11 cellular contexts compared by ENCODE assay signal in genomic region chr3:170470063-170471006, GRCh38. TPM values are rescaled to one million over a fixed set of nuclear protein-coding genes. Genes with fewer than 3 reads are reported as not detected.
DNase-seq lines count a peak whose midpoint lies in the region; ATAC-seq and TF ChIP-seq lines count a peak whose summit lies in the region.
"Had no signal": no experiment of that assay in that cellular context is flagged by ENCODE, and none has a peak within 500 bp of the region (broad histone marks: within the 10 kb centered on the region; RNA-seq: fewer than 3 reads in every experiment).

No MANE protein-coding gene starts in this region.

- peak overlapping the region; percentile 80 for H4K91ac ChIP-seq in IMR-90 (ENCODE audit: insufficient read depth, low read depth, low read length)

- H3K9me3 ChIP-seq in AG04450 (ENCODE audit: control insufficient read depth, insufficient read depth, low read length) (no peaks in the 10 kb centered on the region), IMR-90 (ENCODE audit: control insufficient read depth, insufficient read depth, low read length) (no peaks in the 10 kb centered on the region), Panc1 (ENCODE audit: control insufficient read depth, insufficient read depth, low read depth, low read length) (no peaks in the 10 kb centered on the region)

- in situ Hi-C loops in IMR-90 (cut with MboI; ENCODE audit: low sequenced_read_pairs) (no loop called here), Panc1 (cut with HindIII; ENCODE audit: low pct_unique_long_range_greater_than_20kb, low sequenced_read_pairs) (no loop called here)

- peak; percentile 84 for DNase-seq in AG04450 (ENCODE audit: low read depth, low spot score)
- peak; percentile 88 for DNase-seq in IMR-90
- DNase-seq in Panc1 (ENCODE audit: low read depth, low spot score) = no peak
- no peak for DNase-seq in COLO829 (ENCODE audit: low spot score)
- no peak for DNase-seq in stimulated activated CD4-positive, alpha-beta T cell treated with anti-CD3 and anti-CD28 coated beads, Interleukin-1b, Interleukin-23, amount 100 ng/mL, for 48 hours
- DNase-seq in OCI-M1 (lab: John Stamatoyannopoulos, UW) = no peak
- DNase-seq: activated CD8-positive, alpha-beta memory T cell treated with anti-CD3 and anti-CD28 coated beads, Interleukin-2, amount 50 U/mL, for 48 hours; CD4-positive, alpha-beta memory T cell had no signal

- H3K27ac ChIP-seq in AG04450 (ENCODE audit: low read depth, low read length) (peak overlapping the region; percentile 93), IMR-90 (ENCODE audit: insufficient read depth, low read length) (peak overlapping the region; percentile 93; the same call in 1 of the 2 replicates), Panc1 (ENCODE audit: low read length) (no peak overlapping the region), layer of hippocampus (ENCODE audit: low read depth, low read length) (peak overlapping the region; percentile 98)
- H3K27ac ChIP-seq: KMS-11 had no signal

- H3K18ac ChIP-seq in IMR-90 (ENCODE audit: low read depth, low read length) = peak overlapping the region; percentile 90

- TF ChIP-seq CTCF in AG04450 (IDR thresholded peaks at IDR 0.05; ENCODE audit: low read depth, low read length) = no peak
- no peak for TF ChIP-seq CTCF in IMR-90 (conservative IDR thresholded peaks at IDR 0.05; ENCODE audit: low read depth, low read length)
- no peak for TF ChIP-seq CTCF in Panc1 (IDR thresholded peaks at IDR 0.05)

- H3K4me1 ChIP-seq in IMR-90 (ENCODE audit: control insufficient read depth, insufficient read depth, low read length) (peaks cover 35% of the 10 kb centered on the region), Panc1 (ENCODE audit: control insufficient read depth, insufficient read depth, low read length) (peaks cover 6% of the 10 kb centered on the region)

- no peaks in the 10 kb centered on the region for H3K27me3 ChIP-seq in AG04450 (ENCODE audit: control insufficient read depth, insufficient read depth, low read length)
- H3K27me3 ChIP-seq in IMR-90 (ENCODE audit: control insufficient read depth, insufficient read depth, low read length) = no peaks in the 10 kb centered on the region
- no peaks in the 10 kb centered on the region; the same call in 1 of the 2 replicates for H3K27me3 ChIP-seq in Panc1 (ENCODE audit: control insufficient read depth, insufficient read depth, low read length)
- no peaks in the 10 kb centered on the region for H3K27me3 ChIP-seq in layer of hippocampus (ENCODE audit: control insufficient read depth, insufficient read depth, low read length)

- H2BK120ac ChIP-seq in IMR-90 (ENCODE audit: low read depth, low read length) = peak overlapping the region; percentile 86

- peaks cover 4% of the 10 kb centered on the region; the same call in 1 of the 2 replicates for H4K20me1 ChIP-seq in IMR-90 (ENCODE audit: insufficient read depth, low read length)

- POLR2A ChIA-PET in AG04450 (lab: Yijun Ruan, JAX) (interaction anchor here (0.7 to 2.0 kb wide), 5 partner anchors 18 to 341 kb away, joined by 3 to 8 read pairs (median 3); no protein-coding TSS in a partner anchor), IMR-90 (lab: Charles Lee; ENCODE audit: unreplicated experiment) (no interaction called here), Panc1 (lab: Charles Lee) (no interaction called here)

- H3K56ac ChIP-seq in IMR-90 (ENCODE audit: extremely low read depth, insufficient read depth, low read length) = peak overlapping the region; percentile 49; the same call in 1 of the 2 replicates

- peak overlapping the region; percentile 77 for H2BK5ac ChIP-seq in IMR-90 (ENCODE audit: low read depth, low read length, poor library complexity, severe bottlenecking)

- peak overlapping the region; percentile 79 for H2AK9ac ChIP-seq in IMR-90 (replicated peaks; ENCODE audit: low read depth, low read length, poor library complexity)

- no peak for TF ChIP-seq RAD21 in IMR-90 (IDR thresholded peaks at IDR 0.05; ENCODE audit: low read length)

- BruUV-seq in IMR-90 (replicated peaks; lab: Mats Ljungman, UMichigan) (no TSS peak), Panc1 (replicated peaks; lab: Mats Ljungman, UMichigan) (no TSS peak)

- no peak overlapping the region for H2AFZ ChIP-seq in IMR-90 (replicated peaks; ENCODE audit: low read length, poor library complexity)

- ATAC-seq in IMR-90 (ENCODE audit: low read depth) = peak; percentile 71
- ATAC-seq in Panc1 = 0 out of 2 replicates have a peak, but pooled peaks have one; percentile 25
- no peak for ATAC-seq in HG03432 (IDR thresholded peaks at IDR 0.05; ENCODE audit: unreplicated experiment)

- peaks cover 0 to 2% of the 10 kb centered on the region in 2 experiments; a peak in 1 of 4 replicates for H3K79me1 ChIP-seq in IMR-90 (ENCODE audit: low read depth in 1 of 2, low read length in 2 of 2)

- dilution Hi-C loops in IMR-90 (cut with HindIII; ENCODE audit: low sequenced_read_pairs, unreplicated experiment) = no loop called here

- H3K9me1 ChIP-seq in IMR-90 (ENCODE audit: insufficient read depth, low read length) = peaks cover 13% of the 10 kb centered on the region

- 50% methylated on average over 2 of the region's 9 CpGs; no CpG with 5 or more reads in 1 of the 2 experiments for WGBS in IMR-90 (ENCODE audit: extremely low coverage in 2 of 2, insufficient read length in 1 of 2), 2 experiments

- H3K4me3 ChIP-seq in AG04450 (ENCODE audit: low read depth, low read length) = peak overlapping the region; percentile 18; the same call in 1 of the 2 replicates
- no peak overlapping the region for H3K4me3 ChIP-seq in IMR-90 (ENCODE audit: insufficient read depth, low read depth, low read length)
- no peak overlapping the region for H3K4me3 ChIP-seq in Panc1 (ENCODE audit: low read depth in 2 of 2, low read length in 2 of 2)

- H3K36me3 ChIP-seq in IMR-90 (ENCODE audit: control insufficient read depth, insufficient read depth, low read length) = no peaks in the 10 kb centered on the region
- no peaks in the 10 kb centered on the region for H3K36me3 ChIP-seq in Panc1 (ENCODE audit: control insufficient read depth, insufficient read depth, low read length)

- H2BK20ac ChIP-seq in IMR-90 (ENCODE audit: low read depth, low read length) = peak overlapping the region; percentile 75

- no peak for TF ChIP-seq POLR2A in IMR-90 (IDR thresholded peaks at IDR 0.05; ENCODE audit: low read depth, low read length)

- peak overlapping the region; percentile 96 for H4K5ac ChIP-seq in IMR-90 (ENCODE audit: low read depth, low read length)

- peak overlapping the region; percentile 57; the same call in 1 of the 2 replicates for H3K9ac ChIP-seq in IMR-90 (ENCODE audit: low read depth, low read length)
- H3K9ac ChIP-seq: KMS-11 had no signal

- H3K23ac ChIP-seq in IMR-90 (ENCODE audit: low read depth, low read length) = peak overlapping the region; percentile 28; the same call in 1 of the 2 replicates

- peak overlapping the region; percentile 62; the same call in 2 of the 3 replicates for H2BK15ac ChIP-seq in IMR-90 (ENCODE audit: low read depth, low read length)

- intact Hi-C loops in IMR-90 (cut with micrococcal nuclease) (loop anchor here (1.0 kb wide), 1 partner anchor 219 kb away; no protein-coding TSS in a partner anchor), Panc1 (cut with micrococcal nuclease; ENCODE audit: unreplicated experiment) (no loop called here)

- peak overlapping the region; percentile 52; the same call in 1 of the 2 replicates for H2AK5ac ChIP-seq in IMR-90 (ENCODE audit: low read depth, low read length)

- peak overlapping the region; percentile 77 for H3K4me2 ChIP-seq in IMR-90 (ENCODE audit: low read depth, low read length)
- H3K4me2 ChIP-seq: KMS-11 had no signal

- CTCF ChIA-PET in AG04450 (lab: Charles Lee) = interaction anchor here (0.9 to 1.3 kb wide), 2 partner anchors 341 to 343 kb away, joined by 3 to 7 read pairs; no protein-coding TSS in a partner anchor
- CTCF ChIA-PET in IMR-90 (lab: Yijun Ruan, JAX) = interaction anchor here (0.7 kb wide), 2 partner anchors 18 to 903 kb away, joined by 3 to 4 read pairs; no protein-coding TSS in a partner anchor
- CTCF ChIA-PET in Panc1 (lab: Charles Lee) = interaction anchor here (0.6 kb wide), 1 partner anchor 24 kb away, joined by 5 read pairs; no protein-coding TSS in a partner anchor

- H4K8ac ChIP-seq in IMR-90 (ENCODE audit: low read depth in 2 of 2, low read length in 2 of 2) = peak overlapping the region; percentile 19 to 64; a peak in 3 of 4 replicates

- peak overlapping the region; percentile 75 for H3K4ac ChIP-seq in IMR-90 (ENCODE audit: low read depth, low read length)

- H3K14ac ChIP-seq in IMR-90 (replicated peaks; ENCODE audit: low read depth, low read length) = peak overlapping the region; percentile 61

TF ChIP-seq in IMR-90, 13 proteins besides CTCF, POLR2A, EP300 and RAD21 (continues in another document):
- TF ChIP-seq NFE2L2 (IDR thresholded peaks at IDR 0.05; ENCODE audit: low read depth, low read length) (no peak), USF2 (IDR thresholded peaks at IDR 0.05; ENCODE audit: low read depth, low read length) (no peak), CEBPB (IDR thresholded peaks at IDR 0.05; ENCODE audit: low read depth, low read length) (no peak), MAZ (IDR thresholded peaks at IDR 0.05; ENCODE audit: borderline replicate concordance, low read depth, low read length) (no peak), SMC3 (IDR thresholded peaks at IDR 0.05; ENCODE audit: low read depth, low read length) (no peak), BHLHE40 (IDR thresholded peaks at IDR 0.05; ENCODE audit: low read depth, low read length) (no peak), MAFK (IDR thresholded peaks at IDR 0.05; ENCODE audit: low read depth, low read length) (no peak), CHD1 (IDR thresholded peaks at IDR 0.05; ENCODE audit: low read depth, low read length) (no peak), RCOR1 (IDR thresholded peaks at IDR 0.05; ENCODE audit: insufficient replicate concordance, low read length) (no peak), RFX5 (IDR thresholded peaks at IDR 0.05; ENCODE audit: low read depth, low read length) (no peak)

RNA-seq across cellular contexts. Expression of gene CLDN11, which starts 51.7 kb away (rescaled TPM):
- polyA plus RNA-seq in AG04450 (2011; rRNA removed) (444 and 445 TPM in 2 replicates), IMR-90 (2012; rRNA removed) (307 and 318 TPM in 2 replicates)
- polyA minus RNA-seq in AG04450 (2011; rRNA and poly(A)+ RNA removed) = 898 and 1,332 TPM in 2 replicates
- total RNA-seq in IMR-90 (2012; rRNA removed) (245 and 329 TPM in 2 replicates), Panc1 (2021; ENCODE audit: unreplicated experiment) (1.9 TPM)
- 365 and 454 TPM in 2 replicates for polyA plus RNA-seq in IMR-90 (2012; cell fraction: cytosol; rRNA removed)
- 223 and 373 TPM in 2 replicates for polyA plus RNA-seq in IMR-90 (2012; cell fraction: nucleus; rRNA removed; ENCODE audit: low replicate concordance)
- polyA plus RNA-seq in Panc1 (2012; ENCODE audit: insufficient read length) = 2.2 TPM
- polyA plus RNA-seq: CD4-positive, alpha-beta memory T cell had no signal

Comparison
In these comparisons a context has a peak if more than half of its experiments do, and no peak if none do; other contexts are left out.
1. DNase-seq: peak in AG04450 (single experiment) and IMR-90 (single experiment); none in Panc1 (single experiment), COLO829 (single experiment), stimulated activated CD4-positive, alpha-beta T cell treated with anti-CD3 and anti-CD28 coated beads, Interleukin-1b, Interleukin-23, amount 100 ng/mL, for 48 hours (single experiment) and OCI-M1 (single experiment).
2. RNA of gene CLDN11, which starts 51.7 kb away (total RNA-seq): 245 to 329 TPM in IMR-90; 1.9 TPM in Panc1 (single experiment); every median in the first group is over 10 times any median in the second.